In genomic region chr2:46042711-46043110, GRCh38 we compare ENCODE assay signal across 23 cellular contexts.
"Had no signal": no experiment of that assay in that cellular context is flagged by ENCODE, and none has a peak within 500 bp of the region (broad histone marks: within the 10 kb centered on the region; RNA-seq: fewer than 3 reads in every experiment).

No MANE protein-coding gene starts in this region.

- H3K36me3 ChIP-seq: esophagus squamous epithelium, gastrocnemius medialis, neural progenitor cell, right atrium auricular region, suprapubic skin, uterus had no signal

- H3K9me3 Mint-ChIP-seq: activated naive CD8-positive, alpha-beta T cell treated with anti-CD3 and anti-CD28 coated beads for 36 hours; activated T-cell treated with anti-CD3 and anti-CD28 coated beads, Interleukin-2, amount 50 U/mL, for 4 hours; naive B cell; neural progenitor cell; stimulated activated naive CD8-positive, alpha-beta T cell treated with anti-CD3 and anti-CD28 coated beads, Interleukin-15, amount 100 ng/mL, for 72 hours had no signal

- H2AFZ ChIP-seq: neural progenitor cell had no signal

- H3K36me3 Mint-ChIP-seq: activated naive CD8-positive, alpha-beta T cell treated with anti-CD3 and anti-CD28 coated beads for 36 hours; neural progenitor cell had no signal

- DNase-seq: activated CD4-positive, alpha-beta T cell treated with anti-CD3 and anti-CD28 coated beads for 4 hours; activated CD4-positive, alpha-beta T cell treated with anti-CD3 and anti-CD28 coated beads, Interleukin-2, amount 50 U/mL, for 48 hours; activated CD4-positive, CD25-positive, alpha-beta regulatory T cell; activated CD8-positive, alpha-beta memory T cell treated with anti-CD3 and anti-CD28 coated beads, Interleukin-2, amount 50 U/mL, for 48 hours; activated naive CD4-positive, alpha-beta T cell treated with Interleukin-2 at 50 U/mL for 16 hours; activated naive CD8-positive, alpha-beta T cell treated with anti-CD3 and anti-CD28 coated beads for 36 hours; activated T-cell treated with anti-CD3 and anti-CD28 coated beads, Interleukin-2, amount 50 U/mL, for 4 hours; cerebellar nuclear complex; esophagus squamous epithelium; gastrocnemius medialis; hypothalamus; naive B cell; psoas muscle; stimulated activated CD4-positive, alpha-beta T cell treated with anti-CD3 and anti-CD28 coated beads, Interleukin-12 subunit alpha, Interleukin-12 subunit beta, amount 100 ng/mL, for 4 hours; stimulated activated CD4-positive, alpha-beta T cell treated with anti-CD3 and anti-CD28 coated beads, Interleukin-4, amount 100 ng/mL, for 4 hours; stimulated activated naive CD8-positive, alpha-beta T cell treated with anti-CD3 and anti-CD28 coated beads, Interleukin-15, amount 100 ng/mL, for 72 hours; T-helper 17 cell; uterus had no signal

- H3K4me3 Mint-ChIP-seq: activated naive CD8-positive, alpha-beta T cell treated with anti-CD3 and anti-CD28 coated beads for 36 hours; activated T-cell treated with anti-CD3 and anti-CD28 coated beads, Interleukin-2, amount 50 U/mL, for 4 hours; naive B cell; neural progenitor cell; stimulated activated naive CD8-positive, alpha-beta T cell treated with anti-CD3 and anti-CD28 coated beads, Interleukin-15, amount 100 ng/mL, for 72 hours; T-helper 17 cell had no signal

- H3K27me3 ChIP-seq: esophagus squamous epithelium, gastrocnemius medialis, neural progenitor cell, right atrium auricular region, suprapubic skin, tibial nerve, uterus had no signal

- ATAC-seq: activated T-cell treated with anti-CD3 and anti-CD28 coated beads, Interleukin-2, amount 50 U/mL, for 4 hours; gastrocnemius medialis; psoas muscle; stimulated activated naive CD8-positive, alpha-beta T cell treated with anti-CD3 and anti-CD28 coated beads, Interleukin-15, amount 100 ng/mL, for 72 hours; T-helper 17 cell had no signal

- H3K27ac ChIP-seq: coronary artery, gastrocnemius medialis, neural progenitor cell, psoas muscle, right atrium auricular region, suprapubic skin, tibial nerve, uterus had no signal

- H3K9me3 ChIP-seq: esophagus squamous epithelium, gastrocnemius medialis, psoas muscle, right atrium auricular region, suprapubic skin, tibial nerve, uterus had no signal

- H3K27ac Mint-ChIP-seq: activated naive CD8-positive, alpha-beta T cell treated with anti-CD3 and anti-CD28 coated beads for 36 hours; neural progenitor cell; stimulated activated naive CD8-positive, alpha-beta T cell treated with anti-CD3 and anti-CD28 coated beads, Interleukin-15, amount 100 ng/mL, for 72 hours had no signal

- H3K4me3 ChIP-seq: coronary artery, esophagus squamous epithelium, gastrocnemius medialis, neural progenitor cell, psoas muscle, right atrium auricular region, suprapubic skin, tibial nerve, uterus had no signal

- H3K4me1 ChIP-seq: neural progenitor cell, suprapubic skin, uterus had no signal

- H3K27me3 Mint-ChIP-seq: activated naive CD8-positive, alpha-beta T cell treated with anti-CD3 and anti-CD28 coated beads for 36 hours; naive B cell; stimulated activated naive CD8-positive, alpha-beta T cell treated with anti-CD3 and anti-CD28 coated beads, Interleukin-15, amount 100 ng/mL, for 72 hours; T-helper 17 cell had no signal

- H3K4me2 ChIP-seq: neural progenitor cell had no signal
